Comparison of ENCODE assay signal across 9 cellular contexts in the genomic region with DNA sequence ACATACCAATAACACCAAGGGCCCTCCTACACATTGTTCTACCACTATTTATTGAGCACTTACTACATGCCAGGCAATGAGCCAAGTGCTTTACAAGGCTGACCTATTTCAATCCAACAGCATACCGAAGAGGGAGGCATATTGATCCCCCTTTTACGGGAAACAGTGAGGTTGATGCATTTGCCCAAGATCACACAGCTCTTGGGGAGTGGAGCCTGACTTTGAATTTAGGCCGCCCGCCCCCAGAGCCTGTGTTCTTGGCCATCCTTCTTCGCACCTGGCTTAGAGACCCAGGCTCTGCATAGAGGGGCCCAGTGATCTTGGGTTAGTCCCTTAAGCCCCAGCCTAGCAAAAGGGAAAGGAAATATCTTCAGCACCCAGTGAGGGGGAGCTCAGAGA.
A peak's percentile ranks its signal among the peaks of the same experiment; 100 is the strongest.
DNase-seq lines count a peak whose midpoint lies in the region; ATAC-seq and TF ChIP-seq lines count a peak whose summit lies in the region.
"Had no signal": no experiment of that assay in that cellular context is flagged by ENCODE, and none has a peak within 500 bp of the region (broad histone marks: within the 10 kb centered on the region; RNA-seq: fewer than 3 reads in every experiment).

No MANE protein-coding gene starts in this region.

- H3K4me1 ChIP-seq in breast epithelium: peaks cover 23 to 27% of the 10 kb centered on the region in 2 donors
- peaks cover 61% of the 10 kb centered on the region for H3K4me1 ChIP-seq in mesenchymal stem cell (ENCODE audit: control insufficient read depth, insufficient read depth, low read depth, low read length)
- peaks cover 0 to 68% (median 44%) of the 10 kb centered on the region in 4 donors for H3K4me1 ChIP-seq in tibial nerve

- H3K9me3 ChIP-seq in breast epithelium (peaks cover 0 to 4% of the 10 kb centered on the region in 2 donors), mesenchymal stem cell (ENCODE audit: control insufficient read depth, low read length) (peaks cover under 1% of the 10 kb centered on the region), tibial nerve (peaks cover 0 to 5% (median under 1%) of the 10 kb centered on the region in 4 donors)
- H3K9me3 ChIP-seq: BE2C had no signal

- H3K27me3 ChIP-seq in breast epithelium: no peaks in the 10 kb centered on the region
- no peaks in the 10 kb centered on the region for H3K27me3 ChIP-seq in mesenchymal stem cell (ENCODE audit: control insufficient read depth in 1 of 2, insufficient read depth in 1 of 2, low read length in 2 of 2)
- H3K27me3 ChIP-seq in tibial nerve: no peaks in the 10 kb centered on the region
- H3K27me3 ChIP-seq: BE2C had no signal

- TF ChIP-seq CTCF in breast epithelium (IDR thresholded peaks at IDR 0.05) (no peak), tibial nerve (IDR thresholded peaks at IDR 0.05) (no peak)

- peak overlapping the region; percentile 85 to 98 for H3K18ac ChIP-seq in mesenchymal stem cell (ENCODE audit: low read depth in 1 of 2, low read length in 2 of 2)

- H3K4me3 Mint-ChIP-seq in activated T-cell treated with anti-CD3 and anti-CD28 coated beads, Interleukin-2, amount 50 U/mL, for 24 hours: peak overlapping the region; percentile 65

- H3K79me1 ChIP-seq in mesenchymal stem cell (replicated peaks; ENCODE audit: low read length, poor library complexity, severe bottlenecking): no peaks in the 10 kb centered on the region

- peak overlapping the region; percentile 82 for H3K9ac ChIP-seq in mesenchymal stem cell (ENCODE audit: low read length)

- peak overlapping the region; percentile 89 for H4K91ac ChIP-seq in mesenchymal stem cell (ENCODE audit: low read length)

- H2BK15ac ChIP-seq in mesenchymal stem cell (ENCODE audit: low read depth, poor library complexity, severe bottlenecking): peak overlapping the region; percentile 98

- no peak for ATAC-seq in HG02870 (IDR thresholded peaks at IDR 0.05; ENCODE audit: unreplicated experiment)

- peak overlapping the region; percentile 81 to 98 for H2BK12ac ChIP-seq in mesenchymal stem cell (ENCODE audit: low read length in 2 of 2)

- no peak for DNase-seq in activated T-cell treated with anti-CD3 and anti-CD28 coated beads, Interleukin-2, amount 50 U/mL, for 24 hours
- DNase-seq in activated T-cell treated with anti-CD3 and anti-CD28 coated beads for 4 hours (no peak), breast epithelium (ENCODE audit: low spot score in 2 of 2) (no peak), mesenchymal stem cell (no peak), tibial nerve (ENCODE audit: low spot score in 2 of 2) (no peak), putamen (ENCODE audit: low spot score) (no peak), amniotic stem cell (lab: John Stamatoyannopoulos, UW) (no peak)
- DNase-seq: BE2C had no signal

- peak overlapping the region; percentile 68 for H3K4me2 ChIP-seq in mesenchymal stem cell (ENCODE audit: low read length, poor library complexity, severe bottlenecking)

- 69% methylated on average over 5 of the region's 5 CpGs for WGBS in mesenchymal stem cell
- 59 to 70% methylated on average over 5 of the region's 5 CpGs for WGBS in tibial nerve, 2 donors

- peak overlapping the region; percentile 90 to 95 for H3K4ac ChIP-seq in mesenchymal stem cell (ENCODE audit: low read depth in 1 of 2, low read length in 2 of 2)

- H3K4me1 Mint-ChIP-seq in activated T-cell treated with anti-CD3 and anti-CD28 coated beads, Interleukin-2, amount 50 U/mL, for 24 hours (ENCODE audit: low read depth): peaks cover 31% of the 10 kb centered on the region

- peak overlapping the region; percentile 37 for H2AK5ac ChIP-seq in mesenchymal stem cell (ENCODE audit: low read length, severe bottlenecking)

- H3K9me3 Mint-ChIP-seq in activated T-cell treated with anti-CD3 and anti-CD28 coated beads, Interleukin-2, amount 50 U/mL, for 24 hours: peaks cover 2% of the 10 kb centered on the region

- H3K27ac ChIP-seq in breast epithelium (peak overlapping the region; percentile 96 to 98), mesenchymal stem cell (ENCODE audit: low read length, poor library complexity, severe bottlenecking) (peak overlapping the region; percentile 35), tibial nerve (peak overlapping the region; percentile 54 to 90 (median 77))

- peak overlapping the region; percentile 88 for H2BK120ac ChIP-seq in mesenchymal stem cell (ENCODE audit: low read depth, low read length)

- H2BK5ac ChIP-seq in mesenchymal stem cell (ENCODE audit: low read depth, low read length, poor library complexity, severe bottlenecking): no peak overlapping the region

- H2AFZ ChIP-seq in mesenchymal stem cell (ENCODE audit: low read depth, low read length): no peak overlapping the region

- H3K36me3 ChIP-seq in breast epithelium (no peaks in the 10 kb centered on the region), mesenchymal stem cell (ENCODE audit: control insufficient read depth in 1 of 2, insufficient read depth in 2 of 2, low read depth in 1 of 2, low read length in 2 of 2) (peaks cover 0 to 5% of the 10 kb centered on the region in 2 experiments), tibial nerve (no peaks in the 10 kb centered on the region)
- H3K36me3 ChIP-seq: BE2C had no signal

- H3K36me3 Mint-ChIP-seq in activated T-cell treated with anti-CD3 and anti-CD28 coated beads, Interleukin-2, amount 50 U/mL, for 24 hours (ENCODE audit: low read depth): no peaks in the 10 kb centered on the region

- no peak overlapping the region for H3K27ac Mint-ChIP-seq in activated T-cell treated with anti-CD3 and anti-CD28 coated beads, Interleukin-2, amount 50 U/mL, for 24 hours

- H3K14ac ChIP-seq in mesenchymal stem cell (ENCODE audit: low read length in 2 of 2): no peak overlapping the region

- H3K27me3 Mint-ChIP-seq in activated T-cell treated with anti-CD3 and anti-CD28 coated beads, Interleukin-2, amount 50 U/mL, for 24 hours: no peaks in the 10 kb centered on the region

- intact Hi-C loops in breast epithelium (cut with DNase I; ENCODE audit: low total_unique reads): loop anchor here (10.0 kb wide), 1 partner anchor 129 kb away; no protein-coding TSS in a partner anchor

- peak overlapping the region; percentile 79 for H4K8ac ChIP-seq in mesenchymal stem cell (ENCODE audit: low read length)

- H3K23ac ChIP-seq in mesenchymal stem cell (ENCODE audit: low read length in 2 of 2): no peak overlapping the region

- TF ChIP-seq POLR2A in breast epithelium (IDR thresholded peaks at IDR 0.05) (no peak), tibial nerve (IDR thresholded peaks at IDR 0.05) (no peak)

- H3K4me3 ChIP-seq in breast epithelium (peak overlapping the region; percentile 31 to 59 (median 48)), mesenchymal stem cell (ENCODE audit: insufficient read depth in 1 of 2, low read depth in 1 of 2, low read length in 2 of 2) (peak overlapping the region in 1 of 2 experiments; percentile 59), tibial nerve (peak overlapping the region in 3 of 4 donors; percentile 37 to 48 (median 43))

- no peak for TF ChIP-seq EP300 in tibial nerve (IDR thresholded peaks at IDR 0.05)

Comparison
In these comparisons a context has a peak if more than half of its experiments do, and no peak if none do; other contexts are left out.
1. H3K27ac ChIP-seq: peak in every context shown above with its lines; median percentile 97 in breast epithelium; 77 in tibial nerve; 35 in mesenchymal stem cell.